ENCODE assay signal across 23 cellular contexts in the genomic region with DNA sequence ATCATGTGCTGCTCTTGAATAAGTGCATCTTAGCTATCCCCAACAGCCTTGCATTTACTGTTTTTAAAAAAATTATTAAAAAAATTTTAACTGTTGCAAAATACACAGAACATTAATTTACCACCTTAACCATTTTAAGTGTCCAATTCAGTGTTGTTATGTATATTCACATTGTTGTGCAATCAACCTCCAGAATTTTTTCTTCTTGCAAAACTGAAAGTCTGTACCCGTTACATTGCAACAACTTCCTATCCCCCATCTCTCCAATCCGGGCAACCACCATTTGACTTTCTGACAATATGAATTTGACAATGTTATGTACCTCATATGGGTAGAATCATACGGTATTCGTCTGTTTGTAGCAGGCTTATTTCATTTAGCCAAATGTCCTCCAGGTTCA.
"Had no signal": no experiment of that assay in that cellular context is flagged by ENCODE, and none has a peak within 500 bp of the region (broad histone marks: within the 10 kb centered on the region; RNA-seq: fewer than 3 reads in every experiment).

No MANE protein-coding gene starts in this region.

- H3K27ac ChIP-seq: epithelial cell of prostate, gastrocnemius medialis, neural progenitor cell, prostate gland, right atrium auricular region, upper lobe of left lung had no signal

- ATAC-seq: activated CD8-positive, alpha-beta memory T cell treated with anti-CD3 and anti-CD28 coated beads, Interleukin-2, amount 10 ng/mL, durations not matched to agents 7 days and 5 days; gastrocnemius medialis; naive thymus-derived CD4-positive, alpha-beta T cell had no signal

- H3K4me3 ChIP-seq: dorsolateral prefrontal cortex, gastrocnemius medialis, neural progenitor cell, prostate gland, right atrium auricular region, upper lobe of left lung had no signal

- DNase-seq: activated CD4-positive, alpha-beta memory T cell treated with anti-CD3 and anti-CD28 coated beads, Interleukin-2, amount 10 ng/mL, durations not matched to agents 7 days and 5 days; activated CD4-positive, alpha-beta T cell treated with anti-CD3 and anti-CD28 coated beads for 48 hours; activated CD4-positive, CD25-positive, alpha-beta regulatory T cell; activated CD8-positive, alpha-beta memory T cell treated with anti-CD3 and anti-CD28 coated beads, Interleukin-2, amount 10 ng/mL, durations not matched to agents 7 days and 5 days; activated naive CD4-positive, alpha-beta T cell treated with Interleukin-2 at 50 U/mL for 16 hours; activated naive CD8-positive, alpha-beta T cell treated with anti-CD3 and anti-CD28 coated beads, Interleukin-2, amount 10 ng/mL, durations not matched to agents 7 days and 5 days; activated T-cell treated with anti-CD3 and anti-CD28 coated beads, Interleukin-2, amount 50 U/mL, for 24 hours; anterior cingulate cortex; caudate nucleus; dorsolateral prefrontal cortex; endodermal cell; gastrocnemius medialis; head of caudate nucleus; kidney glomerular epithelial cell; mesenchymal stem cell; naive thymus-derived CD4-positive, alpha-beta T cell; stimulated activated CD4-positive, alpha-beta T cell treated with anti-CD3 and anti-CD28 coated beads, Interleukin-2, amount 100 ng/mL, for 24 hours; T-helper 9 cell; upper lobe of left lung had no signal

- H3K27me3 ChIP-seq: dorsolateral prefrontal cortex, gastrocnemius medialis, neural progenitor cell, right atrium auricular region, upper lobe of left lung had no signal
